In the genomic region with DNA sequence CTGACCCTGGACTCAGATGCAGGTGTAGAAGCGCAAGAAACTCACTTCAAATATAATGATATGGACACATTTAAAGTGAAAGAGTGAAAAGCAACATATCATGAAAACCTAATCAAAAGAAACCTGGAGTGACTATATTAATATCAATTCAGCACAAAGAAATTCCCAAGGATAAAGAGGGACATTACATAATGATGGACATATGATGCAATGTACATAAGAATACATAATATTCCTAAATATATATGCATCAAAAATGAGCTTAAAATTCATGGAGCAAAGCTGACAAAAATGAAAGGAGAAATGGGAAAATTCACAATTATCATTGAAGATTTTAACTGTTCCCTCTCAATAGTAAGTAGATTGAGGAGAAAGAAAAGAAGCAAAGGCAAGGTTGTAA, we compare ENCODE assay signal across 28 cellular contexts. TPM values are rescaled to one million over a fixed set of nuclear protein-coding genes. Genes with fewer than 3 reads are reported as not detected.
"Had no signal": no experiment of that assay in that cellular context is flagged by ENCODE, and none has a peak within 500 bp of the region (broad histone marks: within the 10 kb centered on the region; RNA-seq: fewer than 3 reads in every experiment).

No MANE protein-coding gene starts in this region.

- ATAC-seq: stimulated activated effector memory CD8-positive, alpha-beta T cell treated with anti-CD3 and anti-CD28 coated beads, Interleukin-12 subunit alpha, Interleukin-12 subunit beta, amount 100 ng/mL, for 72 hours; stimulated activated memory B cell treated with anti-CD40 and anti-IgM and Interleukin-4, amounts not matched to agents 10 μg/mL and 1 μg/mL and 100 μg/mL, for 72 hours; stimulated activated naive B cell treated with anti-CD40 and anti-IgM and Interleukin-4, amounts not matched to agents 10 μg/mL and 1 μg/mL and 100 μg/mL, for 72 hours; stimulated activated naive CD8-positive, alpha-beta T cell treated with anti-CD3 and anti-CD28 coated beads, Interleukin-15, Interleukin-2, amounts not matched to agents 100 U/mL and 50 U/mL, for 24 hours; upper lobe of right lung had no signal

- DNase-seq: stimulated activated CD4-positive, alpha-beta T cell treated with anti-CD3 and anti-CD28 coated beads, Interleukin-2, amount 100 ng/mL, for 48 hours; stimulated activated CD4-positive, alpha-beta T cell treated with anti-CD3 and anti-CD28 coated beads, Interleukin-4, amount 100 ng/mL, for 1 hour; stimulated activated CD4-positive, alpha-beta T cell treated with anti-CD3 and anti-CD28 coated beads, Interleukin-4, amount 100 ng/mL, for 24 hours; stimulated activated CD4-positive, alpha-beta T cell treated with anti-CD3 and anti-CD28 coated beads, Interleukin-4, amount 100 ng/mL, for 4 hours; stimulated activated CD8-positive, alpha-beta memory T cell treated with anti-CD3 and anti-CD28 coated beads, Interleukin-4, amount 100 ng/mL, for 48 hours; stimulated activated naive B cell treated with anti-CD40 and anti-IgM and Interleukin-4, amounts not matched to agents 10 μg/mL and 1 μg/mL and 100 μg/mL, for 72 hours; stimulated activated naive CD4-positive, alpha-beta T cell; stimulated activated naive CD4-positive, alpha-beta T cell treated with Interleukin-2 at 50 U/mL for 16 hours; stimulated activated naive CD8-positive, alpha-beta T cell treated with anti-CD3 and anti-CD28 coated beads, Interleukin-15, Interleukin-2, amounts not matched to agents 100 U/mL and 50 U/mL, for 24 hours; stomach; substantia nigra; testis; thyroid gland; tibial artery; transverse colon; trophoblast cell; upper lobe of left lung; upper lobe of right lung; uterus had no signal

- H3K4me1 Mint-ChIP-seq: stimulated activated effector memory CD8-positive, alpha-beta T cell treated with anti-CD3 and anti-CD28 coated beads, Interleukin-12 subunit alpha, Interleukin-12 subunit beta, amount 100 ng/mL, for 72 hours; stimulated activated memory B cell treated with anti-CD40 and anti-IgM and Interleukin-4, amounts not matched to agents 10 μg/mL and 1 μg/mL and 100 μg/mL, for 72 hours; stimulated activated naive B cell treated with anti-CD40 and anti-IgM and Interleukin-4, amounts not matched to agents 10 μg/mL and 1 μg/mL and 100 μg/mL, for 72 hours had no signal

- H3K9me3 Mint-ChIP-seq: stimulated activated memory B cell treated with anti-CD40 and anti-IgM and Interleukin-4, amounts not matched to agents 10 μg/mL and 1 μg/mL and 100 μg/mL, for 72 hours; type B pancreatic cell had no signal

- FAIRE-seq: urothelium cell line had no signal

- H3K9me3 ChIP-seq: stomach, suprapubic skin, testis, thoracic aorta, thyroid gland, tibial artery, transverse colon, upper lobe of left lung, upper lobe of right lung, uterus, vagina had no signal

- H3K4me3 ChIP-seq: stomach, suprapubic skin, testis, thoracic aorta, thyroid gland, tibial artery, tibial nerve, transverse colon, upper lobe of left lung, upper lobe of right lung, uterus, vagina had no signal

- H3K27ac Mint-ChIP-seq: stimulated activated effector memory CD8-positive, alpha-beta T cell treated with anti-CD3 and anti-CD28 coated beads, Interleukin-12 subunit alpha, Interleukin-12 subunit beta, amount 100 ng/mL, for 72 hours; stimulated activated memory B cell treated with anti-CD40 and anti-IgM and Interleukin-4, amounts not matched to agents 10 μg/mL and 1 μg/mL and 100 μg/mL, for 72 hours; stimulated activated naive B cell treated with anti-CD40 and anti-IgM and Interleukin-4, amounts not matched to agents 10 μg/mL and 1 μg/mL and 100 μg/mL, for 72 hours; stimulated activated naive CD8-positive, alpha-beta T cell treated with anti-CD3 and anti-CD28 coated beads, Interleukin-15, Interleukin-2, amounts not matched to agents 100 ng/mL and 50 ng/mL, for 24 hours; type B pancreatic cell had no signal

- H3K27me3 Mint-ChIP-seq: stimulated activated memory B cell treated with anti-CD40 and anti-IgM and Interleukin-4, amounts not matched to agents 10 μg/mL and 1 μg/mL and 100 μg/mL, for 72 hours; stimulated activated naive B cell treated with anti-CD40 and anti-IgM and Interleukin-4, amounts not matched to agents 10 μg/mL and 1 μg/mL and 100 μg/mL, for 72 hours; stimulated activated naive CD8-positive, alpha-beta T cell treated with anti-CD3 and anti-CD28 coated beads, Interleukin-15, Interleukin-2, amounts not matched to agents 100 ng/mL and 50 ng/mL, for 24 hours; type B pancreatic cell had no signal

- H3K36me3 ChIP-seq: stomach, suprapubic skin, thoracic aorta, thyroid gland, tibial artery, tibial nerve, transverse colon, upper lobe of left lung, upper lobe of right lung, uterus, vagina had no signal

- H3K4me1 ChIP-seq: stomach, suprapubic skin, testis, thyroid gland, tibial artery, tibial nerve, transverse colon, upper lobe of left lung, upper lobe of right lung, uterus, vagina had no signal

- H3K4me3 Mint-ChIP-seq: stimulated activated effector memory CD8-positive, alpha-beta T cell treated with anti-CD3 and anti-CD28 coated beads, Interleukin-12 subunit alpha, Interleukin-12 subunit beta, amount 100 ng/mL, for 72 hours; stimulated activated memory B cell treated with anti-CD40 and anti-IgM and Interleukin-4, amounts not matched to agents 10 μg/mL and 1 μg/mL and 100 μg/mL, for 72 hours; stimulated activated naive B cell treated with anti-CD40 and anti-IgM and Interleukin-4, amounts not matched to agents 10 μg/mL and 1 μg/mL and 100 μg/mL, for 72 hours; stimulated activated naive CD8-positive, alpha-beta T cell treated with anti-CD3 and anti-CD28 coated beads, Interleukin-15, Interleukin-2, amounts not matched to agents 100 ng/mL and 50 ng/mL, for 24 hours; type B pancreatic cell had no signal

- H3K27me3 ChIP-seq: stomach, suprapubic skin, testis, thyroid gland, tibial artery, tibial nerve, transverse colon, upper lobe of left lung, upper lobe of right lung, uterus, vagina had no signal

- H3K27ac ChIP-seq: stomach, suprapubic skin, testis, thoracic aorta, thyroid gland, tibial artery, tibial nerve, transverse colon, upper lobe of left lung, upper lobe of right lung, uterus, vagina had no signal

RNA-seq across cellular contexts. Expression of gene PTPRR, which starts 24.6 kb away (rescaled TPM):
- total RNA-seq: suprapubic skin, tibial nerve had no signal
